Comparison of ENCODE assay signal across 29 cellular contexts in genomic region chr5:24162343-24162742, GRCh38.
"Had no signal": no experiment of that assay in that cellular context is flagged by ENCODE, and none has a peak within 500 bp of the region (broad histone marks: within the 10 kb centered on the region; RNA-seq: fewer than 3 reads in every experiment).

No MANE protein-coding gene starts in this region.

- ATAC-seq: activated naive CD4-positive, alpha-beta T cell treated with anti-CD3 and anti-CD28 coated beads, Interleukin-2, amount 50 U/mL, for 72 hours; activated T-cell treated with anti-CD3 and anti-CD28 coated beads, Interleukin-2, amount 50 U/mL, for 72 hours; body of pancreas; effector memory CD8-positive, alpha-beta T cell; gastrocnemius medialis; naive thymus-derived CD4-positive, alpha-beta T cell; psoas muscle; stimulated activated naive CD8-positive, alpha-beta T cell treated with anti-CD3 and anti-CD28 coated beads, Interleukin-15, Interleukin-2, amounts not matched to agents 100 U/mL and 50 U/mL, for 24 hours had no signal

- H3K4me1 ChIP-seq: body of pancreas, esophagus squamous epithelium, gastrocnemius medialis, left ventricle myocardium inferior, parathyroid adenoma, psoas muscle, spleen, testis, transverse colon had no signal

- H3K27me3 ChIP-seq: body of pancreas, esophagus squamous epithelium, gastrocnemius medialis, hepatocyte, spleen, testis, transverse colon had no signal

- H3K4me2 ChIP-seq: hepatocyte had no signal

- H2AFZ ChIP-seq: hepatocyte, parathyroid adenoma had no signal

- DNase-seq: activated CD4-positive, alpha-beta T cell treated with anti-CD3 and anti-CD28 coated beads for 4 hours; activated CD4-positive, alpha-beta T cell treated with anti-CD3 and anti-CD28 coated beads, Interleukin-2, amount 50 U/mL, for 4 hours; activated naive CD4-positive, alpha-beta T cell; activated T-cell treated with anti-CD3 and anti-CD28 coated beads for 4 hours; activated T-cell treated with anti-CD3 and anti-CD28 coated beads, Interleukin-2, amount 50 U/mL, for 72 hours; anterior cingulate cortex; body of pancreas; cortex of kidney; effector memory CD8-positive, alpha-beta T cell; esophagus squamous epithelium; gastrocnemius medialis; glutamatergic neuron; islet precursor cell; left ventricle myocardium inferior; naive thymus-derived CD4-positive, alpha-beta T cell; occipital lobe; psoas muscle; spleen; stimulated activated CD4-positive, alpha-beta T cell treated with anti-CD3 and anti-CD28 coated beads, Interleukin-4, amount 100 ng/mL, for 1 hour; stimulated activated naive CD8-positive, alpha-beta T cell treated with anti-CD3 and anti-CD28 coated beads, Interleukin-15, Interleukin-2, amounts not matched to agents 100 U/mL and 50 U/mL, for 24 hours; T-helper 9 cell; testis; transverse colon had no signal

- H3K9ac ChIP-seq: parathyroid adenoma had no signal

- H3K27ac ChIP-seq: body of pancreas, esophagus squamous epithelium, gastrocnemius medialis, hepatocyte, left ventricle myocardium inferior, parathyroid adenoma, psoas muscle, spleen, testis, transverse colon, VCaP had no signal

- H3K36me3 ChIP-seq: esophagus squamous epithelium, gastrocnemius medialis, left ventricle myocardium inferior, spleen, transverse colon had no signal

- H3K9me3 ChIP-seq: body of pancreas, gastrocnemius medialis, left ventricle myocardium inferior, psoas muscle, testis, transverse colon had no signal

- FAIRE-seq: TTC549 had no signal

- H3K4me3 ChIP-seq: body of pancreas, esophagus squamous epithelium, gastrocnemius medialis, hepatocyte, left ventricle myocardium inferior, lung, psoas muscle, spleen, testis, transverse colon had no signal
